ENCODE assay signal across 33 cellular contexts in genomic region chr16:20768818-20769217, GRCh38. TPM values are rescaled to one million over a fixed set of nuclear protein-coding genes. Genes with fewer than 3 reads are reported as not detected.
"Had no signal": no experiment of that assay in that cellular context is flagged by ENCODE, and none has a peak within 500 bp of the region (broad histone marks: within the 10 kb centered on the region; RNA-seq: fewer than 3 reads in every experiment).

No MANE protein-coding gene starts in this region.

- H3K27ac ChIP-seq: adrenal gland, ascending aorta, cardiac muscle cell, VCaP had no signal

- ATAC-seq: activated CD8-positive, alpha-beta T cell treated with anti-CD3 and anti-CD28 coated beads for 36 hours; activated naive CD4-positive, alpha-beta T cell treated with anti-CD3 and anti-CD28 coated beads, Interleukin-2, amount 50 U/mL, for 72 hours; activated T-cell treated with anti-CD3 and anti-CD28 coated beads, Interleukin-2, amount 50 U/mL, for 4 hours; activated T-cell treated with anti-CD3 and anti-CD28 coated beads, Interleukin-2, amount 50 U/mL, for 72 hours; activated T-helper 17 cell treated with anti-CD3 and anti-CD28 coated beads, Interleukin-2, amount 50 U/mL, for 72 hours had no signal

- H3K27me3 ChIP-seq: adrenal gland, ascending aorta, cardiac muscle cell had no signal

- H3K36me3 ChIP-seq: adrenal gland, ascending aorta, cardiac muscle cell had no signal

- FAIRE-seq: bronchial epithelial cell, TTC549 had no signal

- H3K4me1 ChIP-seq: adrenal gland, ascending aorta had no signal

- H3K9me3 ChIP-seq: adrenal gland, ascending aorta had no signal

- DNase-seq: activated B cell treated with CpG ODN at 0.5 μM for 24 hours; activated CD4-positive, alpha-beta memory T cell treated with anti-CD3 and anti-CD28 coated beads for 36 hours; activated CD4-positive, alpha-beta T cell treated with anti-CD3 and anti-CD28 coated beads for 4 hours; activated CD4-positive, alpha-beta T cell treated with anti-CD3 and anti-CD28 coated beads, Interleukin-2, amount 10 ng/mL, durations not matched to agents 24 days and 14 days; activated CD4-positive, alpha-beta T cell treated with anti-CD3 and anti-CD28 coated beads, Interleukin-2, amount 50 U/mL, for 1 hour; activated CD4-positive, alpha-beta T cell treated with anti-CD3 and anti-CD28 coated beads, Interleukin-2, amount 50 U/mL, for 4 hours; activated CD4-positive, CD25-positive, alpha-beta regulatory T cell treated with anti-CD3 and anti-CD28 coated beads, Interleukin-2, amount 50 U/mL, for 72 hours; activated CD8-positive, alpha-beta memory T cell treated with anti-CD3 and anti-CD28 coated beads, Interleukin-2, amount 50 U/mL, for 4 hours; activated CD8-positive, alpha-beta T cell treated with anti-CD3 and anti-CD28 coated beads for 36 hours; activated effector memory CD4-positive, alpha-beta T cell treated with anti-CD3 and anti-CD28 coated beads, Interleukin-2, amount 50 U/mL, for 16 hours; activated gamma-delta T cell treated with Interleukin-2 at 50 U/mL for 16 hours; activated naive CD4-positive, alpha-beta T cell; activated naive CD4-positive, alpha-beta T cell treated with anti-CD3 and anti-CD28 coated beads for 36 hours; activated naive CD4-positive, alpha-beta T cell treated with anti-CD3 and anti-CD28 coated beads, Interleukin-2, amount 50 U/mL, for 16 hours; activated naive CD8-positive, alpha-beta T cell treated with anti-CD3 and anti-CD28 coated beads for 36 hours; activated T-cell treated with anti-CD3 and anti-CD28 coated beads for 4 hours; activated T-cell treated with anti-CD3 and anti-CD28 coated beads, Interleukin-2, amount 50 U/mL, for 1 hour; activated T-cell treated with anti-CD3 and anti-CD28 coated beads, Interleukin-2, amount 50 U/mL, for 4 hours; activated T-cell treated with anti-CD3 and anti-CD28 coated beads, Interleukin-2, amount 50 U/mL, for 72 hours; adrenal gland; amniotic stem cell; caudate nucleus; cerebellar nuclear complex; T-helper 1 cell; T-helper 2 cell; T-helper 9 cell had no signal

- H3K4me3 ChIP-seq: adrenal gland, ascending aorta, cardiac muscle cell had no signal

RNA-seq across cellular contexts. Expression of gene ACSM3, which starts 5.0 kb away (rescaled TPM):
- total RNA-seq: ascending aorta had no signal

RNA-seq across cellular contexts. Expression of gene ERI2, which starts 37.5 kb away (rescaled TPM):
- total RNA-seq: ascending aorta had no signal
